Comparison of ENCODE assay signal across 18 cellular contexts in the genomic region with DNA sequence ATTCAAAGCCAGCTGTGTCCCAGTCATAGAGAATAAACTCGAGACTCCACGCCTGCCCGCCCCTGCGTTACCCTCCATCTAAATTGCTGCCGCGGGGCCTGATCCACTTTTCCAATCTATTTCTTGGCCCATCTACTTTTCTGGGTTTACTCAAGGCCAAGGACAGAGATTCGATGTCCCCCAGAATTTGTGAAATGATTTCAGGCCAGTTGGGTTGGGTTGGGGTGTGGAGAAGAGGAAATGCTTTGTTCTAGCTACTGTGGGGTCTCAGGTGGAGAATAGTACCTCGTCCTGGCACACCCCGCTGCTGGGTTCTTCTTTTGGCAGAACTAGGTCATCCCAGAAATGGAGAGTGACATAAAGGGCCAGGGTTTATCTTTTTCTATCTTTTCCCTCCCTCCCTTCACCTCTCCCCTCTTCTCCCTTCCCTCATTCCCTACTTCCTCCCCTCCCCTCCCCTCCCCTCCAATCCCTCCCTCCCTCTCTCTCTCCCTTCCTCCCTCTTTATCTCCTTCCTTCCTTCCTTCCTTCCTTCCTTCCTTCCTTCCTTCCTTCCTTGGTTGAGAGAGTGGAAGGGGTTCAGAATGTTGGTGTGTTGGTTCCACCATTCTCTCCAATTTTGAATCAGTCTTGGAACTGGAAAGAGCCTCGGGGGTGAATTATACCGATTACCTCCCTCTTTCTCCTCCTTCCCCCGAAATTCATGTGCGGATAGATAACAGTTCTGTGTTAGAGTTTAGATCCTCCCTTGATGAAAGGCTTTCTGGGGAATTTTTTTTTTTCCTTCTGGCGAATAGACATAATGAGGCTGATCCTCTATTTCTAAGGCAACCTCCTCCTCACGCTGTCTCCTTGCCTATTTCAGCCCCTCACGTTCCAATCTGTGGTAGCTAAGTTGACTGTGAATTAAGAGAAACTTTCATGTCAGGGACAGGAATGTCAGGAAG. TPM values are rescaled to one million over a fixed set of nuclear protein-coding genes. Genes with fewer than 3 reads are reported as not detected.
DNase-seq lines count a peak whose midpoint lies in the region; ATAC-seq and TF ChIP-seq lines count a peak whose summit lies in the region.
"Had no signal": no experiment of that assay in that cellular context is flagged by ENCODE, and none has a peak within 500 bp of the region (broad histone marks: within the 10 kb centered on the region; RNA-seq: fewer than 3 reads in every experiment).

No MANE protein-coding gene starts in this region.

- H3K27ac ChIP-seq in VCaP (peak overlapping the region; percentile 47; the same call in 1 of the 2 replicates), iPS-18a (ENCODE audit: low read length) (no peak overlapping the region)
- H3K27ac ChIP-seq: epithelial cell of prostate had no signal

- peak overlapping the region; percentile 62 for H3K4me3 ChIP-seq in H7 (ENCODE audit: insufficient read depth, low read depth, low read length)
- peak overlapping the region; percentile 41 for H3K4me3 ChIP-seq in iPS-18a (ENCODE audit: low read length)

- no peaks in the 10 kb centered on the region for H3K36me3 ChIP-seq in H7 (replicated peaks; ENCODE audit: control insufficient read depth, insufficient read depth, low read length)
- no peaks in the 10 kb centered on the region for H3K36me3 ChIP-seq in iPS-18a (ENCODE audit: control insufficient read depth, low read depth, low read length)
- H3K36me3 ChIP-seq: MG63 had no signal

- no peak overlapping the region for H3K9ac ChIP-seq in iPS-18a (ENCODE audit: low read length)

- H3K4me1 ChIP-seq in iPS-18a (ENCODE audit: control insufficient read depth, low read depth, low read length), result peaks cover 5% of the 10 kb centered on the region

- ATAC-seq in sciatic nerve (peak; percentile 50), HG03095 (IDR thresholded peaks at IDR 0.05; ENCODE audit: unreplicated experiment) (no peak)

- no peaks in the 10 kb centered on the region for H3K9me3 ChIP-seq in iPS-18a (ENCODE audit: control insufficient read depth, low read depth, low read length)
- H3K9me3 ChIP-seq: MG63 had no signal

- intact Hi-C loops in sciatic nerve (cut with DNase I), result no loop called here

- in situ Hi-C loops in GM13976 (cut with MboI; ENCODE audit: low sequenced_read_pairs, unreplicated experiment), result no loop called here

- H3K27me3 ChIP-seq in H7 (ENCODE audit: control insufficient read depth, insufficient read depth, low read length), result peaks cover 34% of the 10 kb centered on the region
- peaks cover 41% of the 10 kb centered on the region for H3K27me3 ChIP-seq in iPS-18a (ENCODE audit: control insufficient read depth, insufficient read depth, low read length)

- DNase-seq in H7 (peak; percentile 8), sciatic nerve (ENCODE audit: low spot score) (no peak), GM13976 (ENCODE audit: low spot score) (no peak), activated T-cell treated with anti-CD3 and anti-CD28 coated beads for 4 hours (no peak)
- DNase-seq in activated T-cell treated with anti-CD3 and anti-CD28 coated beads, Interleukin-2, amount 50 U/mL, for 1 hour, result no peak
- DNase-seq: activated CD4-positive, alpha-beta T cell treated with anti-CD3 and anti-CD28 coated beads for 1 hour; CD4-positive, alpha-beta T cell; GOT3; stimulated activated CD4-positive, alpha-beta T cell treated with anti-CD3 and anti-CD28 coated beads, Interleukin-4, amount 100 ng/mL, for 4 hours; SW 1271 had no signal

- TF ChIP-seq CTCF in VCaP (conservative IDR thresholded peaks at IDR 0.05) (no peak), GM13976 (IDR thresholded peaks at IDR 0.05; ENCODE audit: borderline replicate concordance, control extremely low read depth, extremely low read depth, insufficient read depth, missing control alignments) (no peak)

RNA-seq across cellular contexts. Expression of gene TMEM229A, which starts 1.2 kb away (rescaled TPM):
- total RNA-seq in H7 (2014; rRNA removed; shearing (Covaris generic)), result 0.15 and 0.42 TPM in 2 replicates
- total RNA-seq in sciatic nerve, result 0.27 TPM
- total RNA-seq: activated T-helper 1 cell treated with anti-CD3 and anti-CD28 coated beads, Interleukin-12 subunit alpha, Interleukin-12 subunit beta, Interleukin-2, Interleukin-4 antibody, amounts not matched to agents 30 ng/mL and 10 ng/mL and 1 ng/mL, durations not matched to agents 14 hours and 24 hours and 36 hours; CD4-positive, alpha-beta T cell; mononuclear cell; OCI-LY7 had no signal
